8 cellular contexts compared by ENCODE assay signal in genomic region chr2:88919087-88919738, GRCh38.
DNase-seq lines count a peak whose midpoint lies in the region; ATAC-seq and TF ChIP-seq lines count a peak whose summit lies in the region.

No MANE protein-coding gene starts in this region.

- 56 to 60% methylated on average over 7 of the region's 7 CpGs for WGBS in tibial nerve, 2 donors

- DNase-seq in MCF 10A (ENCODE audit: unreplicated experiment): peak; percentile 46
- DNase-seq in breast epithelium (ENCODE audit: low spot score in 2 of 2): no peak
- peak; percentile 12 for DNase-seq in NCI-H748 (lab: John Stamatoyannopoulos, UW; ENCODE audit: unreplicated experiment)
- peak in 1 of 2 donors; percentile 23 for DNase-seq in fibroblast of lung (ENCODE audit: low read depth in 2 of 2)
- peak in 1 of 2 donors; percentile 11 for DNase-seq in tibial nerve (ENCODE audit: low spot score in 2 of 2)
- DNase-seq in natural killer cell treated with Interleukin-12 subunit alpha and Interleukin-12 subunit beta and Interleukin-15 and Interleukin-18, amount 100 ng/mL, for 72 hours (ENCODE audit: low spot score): no peak
- no peak for DNase-seq in uterus

- no peak for ATAC-seq in natural killer cell treated with Interleukin-12 subunit alpha and Interleukin-12 subunit beta and Interleukin-15 and Interleukin-18, amount 100 ng/mL, for 72 hours
- no peak for ATAC-seq in GM19452 (IDR thresholded peaks at IDR 0.05; ENCODE audit: unreplicated experiment)

- no peak overlapping the region for H3K4me3 Mint-ChIP-seq in MCF 10A (ENCODE audit: unreplicated experiment)
- no peak overlapping the region for H3K4me3 Mint-ChIP-seq in natural killer cell treated with Interleukin-12 subunit alpha and Interleukin-12 subunit beta and Interleukin-15 and Interleukin-18, amount 100 ng/mL, for 72 hours

- H3K36me3 ChIP-seq in breast epithelium (no peaks in the 10 kb centered on the region), fibroblast of lung (ENCODE audit: control insufficient read depth, insufficient read depth, low read length) (no peaks in the 10 kb centered on the region), tibial nerve (no peaks in the 10 kb centered on the region), uterus (no peaks in the 10 kb centered on the region)

- no peaks in the 10 kb centered on the region for H3K79me2 ChIP-seq in fibroblast of lung (ENCODE audit: control insufficient read depth, insufficient read depth, low read length)

- no TSS peak for BruUV-seq in MCF 10A (replicated peaks; lab: Mats Ljungman, UMichigan)

- CTCF ChIA-PET in MCF 10A (lab: Yijun Ruan, JAX): interaction anchor here (0.6 to 1.9 kb wide), 21 partner anchors 9 to 322 kb away, joined by 3 to 10 read pairs (median 4); no protein-coding TSS in a partner anchor

- H3K27me3 ChIP-seq in breast epithelium: no peaks in the 10 kb centered on the region
- H3K27me3 ChIP-seq in fibroblast of lung (ENCODE audit: control insufficient read depth, insufficient read depth, low read length): no peaks in the 10 kb centered on the region
- H3K27me3 ChIP-seq in tibial nerve: no peaks in the 10 kb centered on the region
- no peaks in the 10 kb centered on the region for H3K27me3 ChIP-seq in uterus

- H3K4me2 ChIP-seq in fibroblast of lung (ENCODE audit: extremely low read depth, insufficient read depth, low read length): no peak overlapping the region

- H3K4me1 ChIP-seq in breast epithelium (no peaks in the 10 kb centered on the region), fibroblast of lung (ENCODE audit: control insufficient read depth, extremely low read depth, insufficient read depth, low read length) (no peaks in the 10 kb centered on the region), tibial nerve (no peaks in the 10 kb centered on the region), uterus (no peaks in the 10 kb centered on the region)

- TF ChIP-seq POLR2A in breast epithelium (IDR thresholded peaks at IDR 0.05): no peak
- no peak for TF ChIP-seq POLR2A in tibial nerve (IDR thresholded peaks at IDR 0.05)
- no peak for TF ChIP-seq POLR2A in uterus (IDR thresholded peaks at IDR 0.05)

- H3K9ac ChIP-seq in fibroblast of lung (ENCODE audit: insufficient read depth, low read length): no peak overlapping the region

- no peak overlapping the region for H2AFZ ChIP-seq in fibroblast of lung (ENCODE audit: low read length)

- no peaks in the 10 kb centered on the region for H3K9me3 Mint-ChIP-seq in MCF 10A (ENCODE audit: unreplicated experiment)
- H3K9me3 Mint-ChIP-seq in natural killer cell treated with Interleukin-12 subunit alpha and Interleukin-12 subunit beta and Interleukin-15 and Interleukin-18, amount 100 ng/mL, for 72 hours: no peaks in the 10 kb centered on the region

- TF ChIP-seq EP300 in tibial nerve (IDR thresholded peaks at IDR 0.05): no peak

- H3K27me3 Mint-ChIP-seq in MCF 10A (ENCODE audit: insufficient read depth, unreplicated experiment): peaks cover 64% of the 10 kb centered on the region
- peaks cover 9 to 28% of the 10 kb centered on the region in 2 donors for H3K27me3 Mint-ChIP-seq in natural killer cell treated with Interleukin-12 subunit alpha and Interleukin-12 subunit beta and Interleukin-15 and Interleukin-18, amount 100 ng/mL, for 72 hours

- H3K27ac Mint-ChIP-seq in MCF 10A (ENCODE audit: low read depth, unreplicated experiment): peak overlapping the region; percentile 35
- H3K27ac Mint-ChIP-seq in natural killer cell treated with Interleukin-12 subunit alpha and Interleukin-12 subunit beta and Interleukin-15 and Interleukin-18, amount 100 ng/mL, for 72 hours: no peak overlapping the region

- intact Hi-C loops in MCF 10A (cut with micrococcal nuclease): loop anchor here (2.0 to 5.0 kb wide), 3 partner anchors 38 to 177 kb away; no protein-coding TSS in a partner anchor
- intact Hi-C loops in breast epithelium (cut with DNase I; ENCODE audit: low total_unique reads): no loop called here
- intact Hi-C loops in uterus (cut with DNase I; ENCODE audit: low total_unique reads): no loop called here

- H3K4me1 Mint-ChIP-seq in MCF 10A (ENCODE audit: insufficient read depth, unreplicated experiment): no peaks in the 10 kb centered on the region
- H3K4me1 Mint-ChIP-seq in natural killer cell treated with Interleukin-12 subunit alpha and Interleukin-12 subunit beta and Interleukin-15 and Interleukin-18, amount 100 ng/mL, for 72 hours (ENCODE audit: low read depth in 2 of 2): no peaks in the 10 kb centered on the region

- H3K4me3 ChIP-seq in breast epithelium (no peak overlapping the region), fibroblast of lung (replicated peaks in 1 of 4; ENCODE audit: control extremely low read depth in 1 of 4, insufficient read depth in 1 of 4, low read depth in 3 of 4, low read length in 4 of 4) (no peak overlapping the region), tibial nerve (no peak overlapping the region), uterus (no peak overlapping the region)

- H3K9me3 ChIP-seq in breast epithelium: no peaks in the 10 kb centered on the region
- no peaks in the 10 kb centered on the region for H3K9me3 ChIP-seq in fibroblast of lung (ENCODE audit: control insufficient read depth, insufficient read depth, low read depth, low read length)
- no peaks in the 10 kb centered on the region for H3K9me3 ChIP-seq in tibial nerve
- H3K9me3 ChIP-seq in uterus: peaks cover 0 to 3% of the 10 kb centered on the region in 2 donors

- no peaks in the 10 kb centered on the region for H3K36me3 Mint-ChIP-seq in MCF 10A (ENCODE audit: insufficient read depth, unreplicated experiment)
- no peaks in the 10 kb centered on the region for H3K36me3 Mint-ChIP-seq in natural killer cell treated with Interleukin-12 subunit alpha and Interleukin-12 subunit beta and Interleukin-15 and Interleukin-18, amount 100 ng/mL, for 72 hours

- POLR2A ChIA-PET in MCF 10A (lab: Yijun Ruan, JAX): interaction anchor here (0.5 to 0.6 kb wide), 2 partner anchors 32 to 170 kb away, joined by 3 read pairs; no protein-coding TSS in a partner anchor

- TF ChIP-seq CTCF in MCF 10A (IDR thresholded peaks at IDR 0.05; ENCODE audit: unreplicated experiment) (peak; percentile 48), breast epithelium (IDR thresholded peaks at IDR 0.05) (no peak), fibroblast of lung (conservative IDR thresholded peaks at IDR 0.05 in 1 of 2, IDR thresholded peaks at IDR 0.05 in 1 of 2; ENCODE audit: low read depth in 1 of 2, low read length in 2 of 2) (peak; percentile 74 to 79), tibial nerve (IDR thresholded peaks at IDR 0.05) (peak; percentile 9 to 35 (median 30)), uterus (IDR thresholded peaks at IDR 0.05) (peak in 2 of 4 experiments; percentile 12 to 22)

- H4K20me1 ChIP-seq in fibroblast of lung (ENCODE audit: control insufficient read depth, extremely low read depth, insufficient read depth, low read length): no peaks in the 10 kb centered on the region

- H3K27ac ChIP-seq in breast epithelium: no peak overlapping the region
- H3K27ac ChIP-seq in fibroblast of lung (ENCODE audit: insufficient read depth, low read length): no peak overlapping the region
- H3K27ac ChIP-seq in tibial nerve: no peak overlapping the region
- no peak overlapping the region for H3K27ac ChIP-seq in uterus

Comparison
In these comparisons a context has a peak if more than half of its experiments do, and no peak if none do; other contexts are left out.
1. DNase-seq: peak in MCF 10A (single experiment) and NCI-H748 (single experiment); none in breast epithelium (0 of 2), natural killer cell treated with Interleukin-12 subunit alpha and Interleukin-12 subunit beta and Interleukin-15 and Interleukin-18, amount 100 ng/mL, for 72 hours (single experiment) and uterus (0 of 2).
2. CTCF ChIP-seq: peak in MCF 10A (single experiment), fibroblast of lung (2 of 2) and tibial nerve (5 of 5); none in breast epithelium (0 of 3).